In genomic region chr6:2765166-2765895, GRCh38 we compare ENCODE assay signal across 8 cellular contexts. TPM values are rescaled to one million over a fixed set of nuclear protein-coding genes. Genes with fewer than 3 reads are reported as not detected.
DNase-seq lines count a peak whose midpoint lies in the region; ATAC-seq and TF ChIP-seq lines count a peak whose summit lies in the region.

TSS of gene WRNIP1 (plus strand) at chr6:2765393. CDS start at chr6:2765623, 230 bp downstream.

- peak; percentile 54 for TF ChIP-seq POLR2A in GM19099 (IDR thresholded peaks at IDR 0.05; ENCODE audit: extremely low read depth, insufficient read length, low read depth)

- H3K4me3 ChIP-seq in AG10803 (ENCODE audit: low read length) = peak within 1 kb of the TSS; percentile 92
- H3K4me3 ChIP-seq in kidney epithelial cell (ENCODE audit: low read depth, low read length) = peak within 1 kb of the TSS; percentile 97

- ATAC-seq in HG03432 (IDR thresholded peaks at IDR 0.05; ENCODE audit: unreplicated experiment) = peak; percentile 87

- no peaks in the 10 kb centered on the region for H3K27me3 ChIP-seq in kidney epithelial cell (ENCODE audit: control insufficient read depth, insufficient read depth, low read length)

- TF ChIP-seq CTCF in AG10803 (conservative IDR thresholded peaks at IDR 0.05; ENCODE audit: low read length) (peak; percentile 46), kidney epithelial cell (IDR thresholded peaks at IDR 0.05; ENCODE audit: insufficient read depth, low read length, poor library complexity, severe bottlenecking) (peak; percentile 12)

- H3K36me3 ChIP-seq in kidney epithelial cell (ENCODE audit: control insufficient read depth, insufficient read depth, low read length) = peaks cover 2% of the 10 kb centered on the region

- DNase-seq in AG10803 (ENCODE audit: low read depth) (peak; percentile 100), NCI-H460 (ENCODE audit: extremely low read depth, low read depth) (peak; percentile 96), cerebellum (ENCODE audit: low spot score) (peak; percentile 97), kidney epithelial cell (ENCODE audit: low read depth) (peak; percentile 94)
- DNase-seq in activated CD4-positive, alpha-beta T cell treated with anti-CD3 and anti-CD28 coated beads for 1 hour = peak; percentile 97
- peak; percentile 95 to 96 for DNase-seq in stimulated activated CD4-positive, alpha-beta T cell treated with anti-CD3 and anti-CD28 coated beads, Interleukin-15, amount 100 ng/mL, for 48 hours (ENCODE audit: low read depth in 2 of 2)

RNA-seq across cellular contexts. Expression of gene WRNIP1, which starts in this region (rescaled TPM):
- total RNA-seq in NCI-H460 (2014; rRNA removed; shearing (Covaris generic)) = 53.0 and 61.5 TPM in 2 replicates
- polyA plus RNA-seq in NCI-H460 (2014; cell fraction: nucleus; rRNA removed) = 60.5 and 70.7 TPM in 2 replicates
- total RNA-seq in cerebellum (32.3 TPM), kidney epithelial cell (70.9 and 73.6 TPM in 2 replicates)

Comparison
In these comparisons a context has a peak if more than half of its experiments do, and no peak if none do; other contexts are left out.
1. Peak in every context shown above with its lines: DNase-seq, ATAC-seq and H3K4me3 ChIP-seq.